In genomic region chr5:95620030-95620869, GRCh38 we compare ENCODE assay signal across 8 cellular contexts. TPM values are rescaled to one million over a fixed set of nuclear protein-coding genes. Genes with fewer than 3 reads are reported as not detected.
A peak's percentile ranks its signal among the peaks of the same experiment; 100 is the strongest.
DNase-seq lines count a peak whose midpoint lies in the region; ATAC-seq and TF ChIP-seq lines count a peak whose summit lies in the region.

Gene GPR150 (plus strand): TSS chr5:95620087. CDS start chr5:95620276, 189 bp downstream.

- H3F3A ChIP-seq in SU-DHL-6 (ENCODE audit: insufficient read depth) = no peaks in the 10 kb centered on the region

- peak within 1 kb of the TSS; percentile 73 for H3K4me3 Mint-ChIP-seq in Calu3 (ENCODE audit: low read depth, unreplicated experiment)

- no peaks in the 10 kb centered on the region for H3K9me3 Mint-ChIP-seq in Calu3 (ENCODE audit: low read depth, unreplicated experiment)

- peaks cover 24% of the 10 kb centered on the region for H3K4me1 ChIP-seq in adipocyte (ENCODE audit: control insufficient read depth, insufficient read depth, low read length)
- H3K4me1 ChIP-seq in iPS-15b (ENCODE audit: control insufficient read depth, insufficient read depth, low read length) = peaks cover 5% of the 10 kb centered on the region

- H3K27ac Mint-ChIP-seq in Calu3 (ENCODE audit: unreplicated experiment) = no peak within 1 kb of the TSS

- no peaks in the 10 kb centered on the region for H3K9me3 ChIP-seq in SU-DHL-6 (ENCODE audit: insufficient read depth, low read length)
- no peaks in the 10 kb centered on the region for H3K9me3 ChIP-seq in adipocyte (ENCODE audit: control insufficient read depth, low read length)
- H3K9me3 ChIP-seq in iPS-15b (ENCODE audit: control insufficient read depth, insufficient read depth, low read length) = no peaks in the 10 kb centered on the region

- no peaks in the 10 kb centered on the region for H3K36me3 ChIP-seq in SU-DHL-6 (ENCODE audit: low read length)
- H3K36me3 ChIP-seq in adipocyte (ENCODE audit: control insufficient read depth, insufficient read depth, low read length, severe bottlenecking) = no peaks in the 10 kb centered on the region
- H3K36me3 ChIP-seq in iPS-15b (ENCODE audit: control insufficient read depth, insufficient read depth, low read length) = no peaks in the 10 kb centered on the region

- DNase-seq in Calu3 = peak; percentile 64
- peak; percentile 67 for DNase-seq in adipocyte (ENCODE audit: low read depth)
- no peak for DNase-seq in OCI-M1 (lab: John Stamatoyannopoulos, UW)

- H3K27me3 ChIP-seq in SU-DHL-6 (ENCODE audit: low read length) = no peaks in the 10 kb centered on the region
- no peaks in the 10 kb centered on the region for H3K27me3 ChIP-seq in adipocyte (replicated peaks; ENCODE audit: control insufficient read depth, insufficient read depth, low read length)
- peaks cover 61% of the 10 kb centered on the region for H3K27me3 ChIP-seq in iPS-15b (ENCODE audit: control insufficient read depth, insufficient read depth, low read length)

- ATAC-seq in GM19372 (IDR thresholded peaks at IDR 0.05; ENCODE audit: low read depth, unreplicated experiment) (peak; percentile 57), HG03520 (IDR thresholded peaks at IDR 0.05; ENCODE audit: unreplicated experiment) (peak; percentile 63)

- H3K9ac ChIP-seq in SU-DHL-6 (ENCODE audit: low read length) (no peak within 1 kb of the TSS; the same call in 1 of the 2 replicates), adipocyte (ENCODE audit: low read length) (peak within 1 kb of the TSS; percentile 82), iPS-15b (ENCODE audit: low read depth, low read length) (no peak within 1 kb of the TSS)

- no TSS peak for BruUV-seq in Calu3 (replicated peaks; lab: Mats Ljungman, UMichigan)

- H3K79me2 ChIP-seq in SU-DHL-6 (ENCODE audit: insufficient read depth, low read length) = no peaks in the 10 kb centered on the region

- peak within 1 kb of the TSS; percentile 29 for H2AFZ ChIP-seq in SU-DHL-6 (ENCODE audit: low read depth, low read length, severe bottlenecking)

- CTCF ChIA-PET in Calu3 (lab: Charles Lee) = no interaction called here

- TF ChIP-seq CTCF in Calu3 (IDR thresholded peaks at IDR 0.05; ENCODE audit: unreplicated experiment) (no peak), SU-DHL-6 (IDR thresholded peaks at IDR 0.05; ENCODE audit: insufficient read depth, low read length, poor library complexity, severe bottlenecking) (no peak)

- peaks cover 9% of the 10 kb centered on the region for H3K4me1 Mint-ChIP-seq in Calu3 (ENCODE audit: low read depth, unreplicated experiment)

- H3K4me2 ChIP-seq in SU-DHL-6 (ENCODE audit: low read depth, low read length, poor library complexity, severe bottlenecking) = peak within 1 kb of the TSS; percentile 40

- H3K9me2 ChIP-seq in SU-DHL-6 (replicated peaks; ENCODE audit: insufficient read depth, low read length) = no peaks in the 10 kb centered on the region

- H3K36me3 Mint-ChIP-seq in Calu3 (ENCODE audit: insufficient read depth, unreplicated experiment) = peaks cover 10% of the 10 kb centered on the region

- H4K20me1 ChIP-seq in SU-DHL-6 (ENCODE audit: low read depth, low read length) = no peaks in the 10 kb centered on the region

- H3K27ac ChIP-seq in SU-DHL-6 (ENCODE audit: low read depth, low read length) (no peak within 1 kb of the TSS), skin epidermis (peak within 1 kb of the TSS in 16 of 21 experiments; percentile 4 to 85 (median 50))

- H3K27me3 Mint-ChIP-seq in Calu3 (ENCODE audit: unreplicated experiment) = peaks cover 35% of the 10 kb centered on the region

- H3K4me3 ChIP-seq in SU-DHL-6 (ENCODE audit: insufficient read depth, low read length, poor library complexity, severe bottlenecking) = no peak within 1 kb of the TSS
- peak within 1 kb of the TSS; percentile 81 for H3K4me3 ChIP-seq in adipocyte (ENCODE audit: low read length)
- H3K4me3 ChIP-seq in iPS-15b (ENCODE audit: low read depth, low read length) = peak within 1 kb of the TSS; percentile 64
- H3K4me3 ChIP-seq in skin epidermis = peak within 1 kb of the TSS; percentile 37 to 63 (median 51)

- intact Hi-C loops in Calu3 (cut with micrococcal nuclease; ENCODE audit: unreplicated experiment) = no loop called here

RNA-seq across cellular contexts. Expression of gene GPR150, which starts in this region (rescaled TPM):
- total RNA-seq in Calu3 (2022) = 0.17 and 0.24 TPM in 2 replicates

Comparison
In these comparisons a context has a peak if more than half of its experiments do, and no peak if none do; other contexts are left out.
1. Peak in DNase-seq in Calu3; RNA of the gene not detected or under 1 TPM.